8 cellular contexts compared by ENCODE assay signal in the genomic region with DNA sequence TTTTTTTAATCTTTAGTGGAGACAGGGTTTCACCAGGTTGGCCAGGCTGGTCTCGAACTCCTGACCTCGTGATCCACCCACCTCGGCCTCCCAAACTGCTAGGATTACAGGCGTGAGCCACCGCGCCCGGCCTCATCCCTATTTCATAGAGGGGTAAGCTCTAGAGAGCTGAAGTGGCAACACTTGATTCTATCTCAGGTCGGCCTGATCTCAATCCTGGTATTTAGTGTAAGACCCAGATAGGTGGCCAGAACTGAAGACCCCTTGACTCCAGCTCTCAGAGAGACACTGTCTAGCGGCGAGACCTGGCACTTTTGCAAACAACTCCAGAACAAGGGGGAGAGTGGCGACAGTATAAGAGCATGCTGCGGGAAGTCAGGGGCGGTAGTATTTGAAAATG. TPM values are rescaled to one million over a fixed set of nuclear protein-coding genes. Genes with fewer than 3 reads are reported as not detected.
DNase-seq lines count a peak whose midpoint lies in the region; ATAC-seq and TF ChIP-seq lines count a peak whose summit lies in the region.
"Not testable (repeated sequence)": the region's sequence is repeated elsewhere in the genome, so short reads cannot be mapped to it uniquely, and the experiment has no call there.

No MANE protein-coding gene starts in this region.

- peaks cover 20% of the 10 kb centered on the region for H3K36me3 Mint-ChIP-seq in activated T-cell treated with anti-CD3 and anti-CD28 coated beads, Interleukin-2, amount 50 U/mL, for 24 hours (ENCODE audit: low read depth)
- H3K36me3 Mint-ChIP-seq in natural killer cell = not testable (repeated sequence)

- not testable (repeated sequence) for H3K9me3 Mint-ChIP-seq in activated T-cell treated with anti-CD3 and anti-CD28 coated beads, Interleukin-2, amount 50 U/mL, for 24 hours; natural killer cell; stimulated activated naive CD8-positive, alpha-beta T cell treated with anti-CD3 and anti-CD28 coated beads, Interleukin-15, amount 100 ng/mL, for 72 hours

- RAD21 ChIA-PET in HCT116 (lab: Charles Lee; ENCODE audit: low non-redundant PET in 1 of 2, low total read pairs in 2 of 2, uncharacterized antibody in 2 of 2, unreplicated experiment in 2 of 2) = not testable (repeated sequence)

- intact Hi-C loops in HCT116 (cut with micrococcal nuclease); right cardiac atrium (cut with DNase I): not testable (repeated sequence)
- intact Hi-C loops in natural killer cell (cut with micrococcal nuclease) = loop anchor here (1.0 kb wide), 2 partner anchors 8 to 155 kb away; a partner anchor contains a TSS

- H3K27me3 Mint-ChIP-seq in activated T-cell treated with anti-CD3 and anti-CD28 coated beads, Interleukin-2, amount 50 U/mL, for 24 hours; natural killer cell (ENCODE audit: low read depth in 2 of 2); stimulated activated naive CD8-positive, alpha-beta T cell treated with anti-CD3 and anti-CD28 coated beads, Interleukin-15, amount 100 ng/mL, for 72 hours: not testable (repeated sequence)

- H3K4me2 ChIP-seq in BLaER1 (peak overlapping the region; percentile 75), HCT116 (ENCODE audit: low read length) (peak overlapping the region; percentile 83)

- peaks cover 25% of the 10 kb centered on the region for H4K20me1 ChIP-seq in BLaER1
- not testable (repeated sequence) for H4K20me1 ChIP-seq in HCT116 (ENCODE audit: insufficient read depth)

- H3K27ac ChIP-seq in BLaER1 (peak overlapping the region; percentile 52), HCT116 (ENCODE audit: low read depth, low read length) (peak overlapping the region; percentile 75), coronary artery (peak overlapping the region; percentile 55 to 87), right cardiac atrium (ENCODE audit: low read length) (peak overlapping the region; percentile 82)

- TF ChIP-seq POLR2A in HCT116 (IDR thresholded peaks at IDR 0.05; ENCODE audit: borderline replicate concordance, extremely low read depth, insufficient read depth, insufficient read length) = not testable (repeated sequence)

- WGBS in right cardiac atrium = 47% methylated on average over 13 of the region's 13 CpGs

- CTCF ChIA-PET in HCT116 (lab: Charles Lee) = not testable (repeated sequence)

- peaks cover 24% of the 10 kb centered on the region for H3K4me1 Mint-ChIP-seq in activated T-cell treated with anti-CD3 and anti-CD28 coated beads, Interleukin-2, amount 50 U/mL, for 24 hours (ENCODE audit: low read depth)
- peaks cover 24 to 40% of the 10 kb centered on the region in 2 donors for H3K4me1 Mint-ChIP-seq in natural killer cell
- H3K4me1 Mint-ChIP-seq in stimulated activated naive CD8-positive, alpha-beta T cell treated with anti-CD3 and anti-CD28 coated beads, Interleukin-15, amount 100 ng/mL, for 72 hours = peaks cover 37% of the 10 kb centered on the region

- POLR2A ChIA-PET in HCT116 (lab: Charles Lee) = interaction anchor here (1.0 to 1.9 kb wide), 4 partner anchors 8 to 400 kb away, joined by 3 to 6 read pairs (median 4); a partner anchor contains a TSS

- peak overlapping the region; percentile 28 for H2AFZ ChIP-seq in HCT116 (ENCODE audit: low read depth, low read length, poor library complexity, severe bottlenecking)

- not testable (repeated sequence) for BruUV-seq in HCT116 (replicated peaks; lab: Mats Ljungman, UMichigan)

- TF ChIP-seq CTCF in HCT116 (IDR thresholded peaks at IDR 0.05 in 2 of 3, conservative IDR thresholded peaks at IDR 0.05 in 1 of 3; ENCODE audit: borderline replicate concordance in 1 of 3, insufficient read depth in 1 of 3, low read depth in 2 of 3, low read length in 2 of 3); coronary artery (IDR thresholded peaks at IDR 0.05); natural killer cell (IDR thresholded peaks at IDR 0.05): not testable (repeated sequence)

- H3K79me2 ChIP-seq in HCT116 (ENCODE audit: insufficient read depth, low read length) = not testable (repeated sequence)

- H3K9me3 ChIP-seq in BLaER1; HCT116 (ENCODE audit: control insufficient read depth in 1 of 2, insufficient read depth in 1 of 2, low read depth in 1 of 2, low read length in 2 of 2); right cardiac atrium (ENCODE audit: control insufficient read depth, low read length): not testable (repeated sequence)

- H3K27ac Mint-ChIP-seq in activated T-cell treated with anti-CD3 and anti-CD28 coated beads, Interleukin-2, amount 50 U/mL, for 24 hours = peak overlapping the region; percentile 90
- peak overlapping the region; percentile 73 to 89 for H3K27ac Mint-ChIP-seq in natural killer cell
- H3K27ac Mint-ChIP-seq in stimulated activated naive CD8-positive, alpha-beta T cell treated with anti-CD3 and anti-CD28 coated beads, Interleukin-15, amount 100 ng/mL, for 72 hours = peak overlapping the region; percentile 89 to 90

- peak overlapping the region; percentile 98 for H3K4me3 ChIP-seq in BLaER1
- H3K4me3 ChIP-seq in HCT116 (replicated peaks in 1 of 2; ENCODE audit: low read depth in 1 of 2, low read length in 2 of 2) = peak overlapping the region; percentile 96 to 99
- peak overlapping the region; percentile 94 for H3K4me3 ChIP-seq in coronary artery
- H3K4me3 ChIP-seq in right cardiac atrium (ENCODE audit: low read length) = peak overlapping the region; percentile 55

- not testable (repeated sequence) for TF ChIP-seq RAD21 in HCT116 (IDR thresholded peaks at IDR 0.05; ENCODE audit: low read depth)

- peak overlapping the region; percentile 98 for H3K4me3 Mint-ChIP-seq in activated T-cell treated with anti-CD3 and anti-CD28 coated beads, Interleukin-2, amount 50 U/mL, for 24 hours
- H3K4me3 Mint-ChIP-seq in natural killer cell = peak overlapping the region; percentile 97
- peak overlapping the region; percentile 86 to 92 for H3K4me3 Mint-ChIP-seq in stimulated activated naive CD8-positive, alpha-beta T cell treated with anti-CD3 and anti-CD28 coated beads, Interleukin-15, amount 100 ng/mL, for 72 hours

- H3K9ac ChIP-seq in BLaER1 (peak overlapping the region; percentile 68; the same call in 1 of the 2 replicates), HCT116 (ENCODE audit: low read length) (peak overlapping the region; percentile 89)

- H3K4me1 ChIP-seq in BLaER1 = peaks cover 28% of the 10 kb centered on the region
- H3K4me1 ChIP-seq in HCT116 (ENCODE audit: control insufficient read depth in 1 of 2, insufficient read depth in 2 of 2, low read length in 2 of 2) = peaks cover 9 to 20% of the 10 kb centered on the region in 2 experiments; a peak in 2 of 4 replicates
- peaks cover 11% of the 10 kb centered on the region for H3K4me1 ChIP-seq in right cardiac atrium (ENCODE audit: control insufficient read depth, insufficient read depth, low read length)

- ATAC-seq in HCT116 (peak; percentile 56), right cardiac atrium (peak; percentile 5 to 22)
- not testable (repeated sequence) for ATAC-seq in natural killer cell
- peak; percentile 27 for ATAC-seq in stimulated activated naive CD8-positive, alpha-beta T cell treated with anti-CD3 and anti-CD28 coated beads, Interleukin-15, amount 100 ng/mL, for 72 hours

- not testable (repeated sequence) for H3K27me3 ChIP-seq in BLaER1; HCT116 (ENCODE audit: insufficient read depth, low read length); right cardiac atrium (ENCODE audit: control insufficient read depth, insufficient read depth)

- DNase-seq in HCT116 (ENCODE audit: low read depth, low spot score); activated T-cell treated with anti-CD3 and anti-CD28 coated beads, Interleukin-2, amount 50 U/mL, for 24 hours; coronary artery (ENCODE audit: low spot score); right cardiac atrium; natural killer cell: not testable (repeated sequence)
- peak; percentile 72 for DNase-seq in NCI-H2029 (lab: John Stamatoyannopoulos, UW)
- DNase-seq in stimulated activated naive CD8-positive, alpha-beta T cell treated with anti-CD3 and anti-CD28 coated beads, Interleukin-15, amount 100 ng/mL, for 72 hours = peak in 1 of 2 donors; percentile 29

- not testable (repeated sequence) for H3K36me3 ChIP-seq in BLaER1; HCT116 (ENCODE audit: control insufficient read depth in 1 of 2, insufficient read depth in 2 of 2, low read length in 2 of 2)

- H3K9me2 ChIP-seq in HCT116 (ENCODE audit: insufficient read depth) = not testable (repeated sequence)

RNA-seq across cellular contexts. Expression of a gene that starts 0.6 kb away (rescaled TPM):
- total RNA-seq in HCT116 (2021; ENCODE audit: unreplicated experiment) = 23.7 TPM
- 14.5 and 15.4 TPM in 2 replicates for polyA plus RNA-seq in HCT116 (2012)
- 10 to 100 TPM; 30.3 to 40.7 (median 36.2) TPM for total RNA-seq in right cardiac atrium
- 35.8 TPM for polyA plus RNA-seq in right cardiac atrium
- 10 to 100 TPM; 67.3 to 77.9 (median 73.9) TPM for total RNA-seq in natural killer cell

RNA-seq across cellular contexts. Expression of a gene that starts 7.7 kb away (rescaled TPM):
- total RNA-seq in HCT116 (2021; ENCODE audit: unreplicated experiment) (87.9 TPM), right cardiac atrium (10 to 100 TPM; 36.1 to 47.4 (median 40.2) TPM), natural killer cell (10 to 100 TPM; 50.3 to 67.1 (median 65.4) TPM)
- 88.5 and 89.0 TPM in 2 replicates for polyA plus RNA-seq in HCT116 (2012)
- polyA plus RNA-seq in right cardiac atrium = 45.1 TPM

RNA-seq across cellular contexts. Expression of a gene that starts 45.1 kb away (rescaled TPM):
- 17.4 TPM for total RNA-seq in HCT116 (2021; ENCODE audit: unreplicated experiment)
- 12.6 and 13.4 TPM in 2 replicates for polyA plus RNA-seq in HCT116 (2012)
- total RNA-seq in right cardiac atrium = 1 to 10 TPM; 6.3 to 7.3 (median 6.8) TPM
- polyA plus RNA-seq in right cardiac atrium = 3.3 TPM
- total RNA-seq in natural killer cell = 10 to 100 TPM in 1 of 3 donors, 1 to 10 TPM in 2; 7.5 to 11.6 (median 7.8) TPM
